In genomic region chr10:22624289-22624738, GRCh38 we compare ENCODE assay signal across 1 cellular context.
TF ChIP-seq lines count a peak whose summit lies in the region.

No MANE protein-coding gene starts in this region.

TF ChIP-seq in IMR-90, 13 proteins besides CTCF, POLR2A, EP300 and RAD21 (continued from another document):
- peak; percentile 80 for TF ChIP-seq FOS (IDR thresholded peaks at IDR 0.05; ENCODE audit: low read depth, low read length)
